In the genomic region with DNA sequence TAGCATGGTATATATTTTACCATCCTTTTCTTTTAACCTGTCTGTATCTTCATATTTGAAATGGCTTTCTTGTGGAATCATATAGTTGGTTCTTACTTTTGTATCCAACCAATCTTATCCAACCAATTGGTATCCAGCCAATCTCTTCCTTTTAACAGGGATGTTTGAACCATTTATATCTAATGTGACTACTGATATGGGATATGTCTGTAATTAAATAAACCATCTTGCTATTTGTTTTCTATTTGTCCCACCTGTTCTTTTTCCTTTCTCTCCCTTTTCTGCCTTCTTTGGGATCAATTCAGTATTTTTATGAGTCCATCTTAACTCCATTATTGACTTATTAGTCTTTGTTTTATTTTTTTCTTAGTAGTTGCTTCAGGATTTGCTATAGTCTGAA, we compare ENCODE assay signal across 10 cellular contexts.
"Had no signal": no experiment of that assay in that cellular context is flagged by ENCODE, and none has a peak within 500 bp of the region (broad histone marks: within the 10 kb centered on the region; RNA-seq: fewer than 3 reads in every experiment).

No MANE protein-coding gene starts in this region.

- H3K27ac ChIP-seq: GM23248 had no signal

- H2AFZ ChIP-seq: GM23248, GM23338 had no signal

- H3K4me2 ChIP-seq: GM23338 had no signal

- DNase-seq: GM23248, GOT3, H7, H9, HCEC 1CT, HFFc6 had no signal

- H3K4me3 ChIP-seq: GM23248, GM23338, HAP-1 had no signal

- H3K4me3 Mint-ChIP-seq: GM23338, H9, HFFc6 had no signal

- H3K4me1 Mint-ChIP-seq: GM23338, H9 had no signal

- FAIRE-seq: H1 had no signal

- H3K27ac Mint-ChIP-seq: GM23338, H9, HFFc6 had no signal

- H3K9me3 Mint-ChIP-seq: GM23338, H9 had no signal

- H3K36me3 ChIP-seq: HAP-1 had no signal

- ATAC-seq: GM23338, HCT116 had no signal

- H3K9ac ChIP-seq: GM23248 had no signal

- H3K9me3 ChIP-seq: HAP-1 had no signal
